Comparison of ENCODE assay signal across 21 cellular contexts in genomic region chr11:121892863-121893262, GRCh38.
DNase-seq lines count a peak whose midpoint lies in the region; TF ChIP-seq lines count a peak whose summit lies in the region.
"Had no signal": no experiment of that assay in that cellular context is flagged by ENCODE, and none has a peak within 500 bp of the region (broad histone marks: within the 10 kb centered on the region; RNA-seq: fewer than 3 reads in every experiment).

No MANE protein-coding gene starts in this region.

- TF ChIP-seq RAD21 in Ishikawa (IDR thresholded peaks at IDR 0.05; ENCODE audit: low read depth): no peak

- DNase-seq in AG08395 (ENCODE audit: low spot score) (peak; percentile 38), brain microvascular endothelial cell (no peak), foreskin fibroblast (peak; percentile 56 to 71), NCI-H2196 (lab: John Stamatoyannopoulos, UW; ENCODE audit: unreplicated experiment) (no peak), occipital lobe (lab: John Stamatoyannopoulos, UW) (no peak), NCI-H2029 treated with DMSO at 0.1 percent for 48 hours (lab: John Stamatoyannopoulos, UW) (no peak)
- DNase-seq in activated CD4-positive, alpha-beta T cell treated with anti-CD3 and anti-CD28 coated beads for 4 hours: no peak
- DNase-seq: activated CD8-positive, alpha-beta memory T cell treated with anti-CD3 and anti-CD28 coated beads for 24 hours; CD4-positive, alpha-beta T cell; DMS53; effector memory CD8-positive, alpha-beta T cell; left lung; NCI-H1092; NCI-H2081 treated with DMSO at 0.1 percent for 48 hours; right lobe of liver; SK-N-SH; stimulated activated CD4-positive, alpha-beta T cell treated with anti-CD3 and anti-CD28 coated beads, Interleukin-1b, Interleukin-23, amount 100 ng/mL, for 48 hours; stimulated activated naive CD8-positive, alpha-beta T cell treated with anti-CD3 and anti-CD28 coated beads, Interleukin-15, amount 100 ng/mL, for 72 hours; T-helper 9 cell had no signal

- peak; percentile 88; the same call in 1 of the 2 replicates for TF ChIP-seq EP300 in Ishikawa (IDR thresholded peaks at IDR 0.05; ENCODE audit: borderline replicate concordance)

- H3K27ac ChIP-seq in brain microvascular endothelial cell: peak overlapping the region; percentile 33
- H3K27ac ChIP-seq: HL-60, left lung, right lobe of liver had no signal

- H3K27me3 ChIP-seq in brain microvascular endothelial cell (replicated peaks): no peaks in the 10 kb centered on the region
- H3K27me3 ChIP-seq: left lung, right lobe of liver had no signal

- no peak for TF ChIP-seq CTCF in brain microvascular endothelial cell (IDR thresholded peaks at IDR 0.05; ENCODE audit: low read depth, low read length, missing control alignments)
- TF ChIP-seq CTCF in foreskin fibroblast (IDR thresholded peaks at IDR 0.05; ENCODE audit: low read depth, low read length): no peak

- in situ Hi-C loops in brain microvascular endothelial cell (cut with HindIII; ENCODE audit: low pct_ligation_motif_present, low sequenced_read_pairs): loop anchor here (5.0 kb wide), 1 partner anchor 69 kb away; no protein-coding TSS in a partner anchor

- no peaks in the 10 kb centered on the region for H3K36me3 ChIP-seq in brain microvascular endothelial cell (replicated peaks)
- H3K36me3 ChIP-seq: left lung, right lobe of liver had no signal

- H3K4me3 ChIP-seq in brain microvascular endothelial cell (ENCODE audit: low read depth, low read length) (no peak overlapping the region), foreskin fibroblast (ENCODE audit: low read depth in 1 of 2, low read length in 2 of 2) (no peak overlapping the region)
- H3K4me3 ChIP-seq: left lung, right lobe of liver had no signal

TF ChIP-seq in Ishikawa, 13 proteins besides CTCF, POLR2A, EP300 and RAD21:
- TF ChIP-seq YY1 (IDR thresholded peaks at IDR 0.05; ENCODE audit: low read depth) (no peak), MAX (IDR thresholded peaks at IDR 0.05) (peak; percentile 17; the same call in 1 of the 2 replicates), NFIC (IDR thresholded peaks at IDR 0.05) (peak; percentile 79), CEBPB (IDR thresholded peaks at IDR 0.05) (peak; percentile 93), FOXM1 (IDR thresholded peaks at IDR 0.05; ENCODE audit: borderline replicate concordance, low read depth) (peak; percentile 85), TCF12 (IDR thresholded peaks at IDR 0.05; ENCODE audit: low read depth) (peak; percentile 60; the same call in 1 of the 2 replicates), REST (IDR thresholded peaks at IDR 0.05; ENCODE audit: low read depth) (no peak), TEAD4 (IDR thresholded peaks at IDR 0.05) (peak; percentile 80)

Comparison
In these comparisons a context has a peak if more than half of its experiments do, and no peak if none do; other contexts are left out.
1. DNase-seq: peak in AG08395 (single experiment) and foreskin fibroblast (2 of 2); none in brain microvascular endothelial cell (single experiment), NCI-H2196 (single experiment), occipital lobe (single experiment), activated CD4-positive, alpha-beta T cell treated with anti-CD3 and anti-CD28 coated beads for 4 hours (0 of 2) and NCI-H2029 treated with DMSO at 0.1 percent for 48 hours (single experiment).